23 cellular contexts compared by ENCODE assay signal in the genomic region with DNA sequence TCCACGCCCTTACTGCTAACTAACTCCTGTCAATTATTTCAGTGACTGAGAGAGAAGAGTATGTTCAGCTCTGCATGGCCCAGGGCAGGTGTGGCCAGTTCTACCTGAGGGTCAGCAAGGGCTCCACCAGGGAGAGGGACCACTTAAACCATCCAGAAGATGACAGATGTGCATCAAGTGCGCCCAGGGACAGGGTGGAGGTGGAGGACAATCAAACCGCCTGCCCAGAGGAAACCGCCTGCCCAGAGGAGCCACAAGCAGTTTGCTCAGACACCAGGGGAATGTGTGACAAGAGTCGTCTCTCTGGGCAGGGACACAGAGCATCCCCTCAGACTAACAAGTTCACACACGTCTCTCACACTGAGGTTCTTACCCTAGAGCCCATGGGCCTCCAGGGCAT. TPM values are rescaled to one million over a fixed set of nuclear protein-coding genes. Genes with fewer than 3 reads are reported as not detected.
"Had no signal": no experiment of that assay in that cellular context is flagged by ENCODE, and none has a peak within 500 bp of the region (broad histone marks: within the 10 kb centered on the region; RNA-seq: fewer than 3 reads in every experiment).

No MANE protein-coding gene starts in this region.

- DNase-seq: Kasumi-1; MV-4-11; NCI-H1048; NCI-H1105; NCI-H1417; NCI-H1436 treated with DMSO at 0.1 percent for 48 hours; NCI-H1694; NCI-H187 treated with DMSO at 0.1 percent for 48 hours; NCI-H2029 treated with DMSO at 0.1 percent for 48 hours; NCI-H2171 treated with DMSO at 0.1 percent for 48 hours; NCI-H2227 treated with DMSO at 0.1 percent for 48 hours; NCI-H524; NCI-H526 treated with DMSO at 0.1 percent for 48 hours; NCI-H748 treated with DMSO at 0.1 percent for 48 hours; NK-92 treated with Interleukin-12 subunit alpha and Interleukin-12 subunit beta, amount 100 ng/mL, for 24 hours; PC-3; SHP77 treated with DMSO at 0.1 percent for 48 hours; SJCRH30 had no signal

- H3K4me2 ChIP-seq: KMS-11 had no signal

- H3K4me1 ChIP-seq: SJCRH30 had no signal

- H3K4me3 Mint-ChIP-seq: IgD-negative memory B cell had no signal

- H3K4me3 ChIP-seq: K562, SJCRH30 had no signal

- H3K27me3 Mint-ChIP-seq: IgD-negative memory B cell had no signal

- H3K9me3 Mint-ChIP-seq: IgD-negative memory B cell had no signal

- ATAC-seq: K562, Panc1, PC-3 had no signal

- H3K36me3 ChIP-seq: SJCRH30 had no signal

- H3K9ac ChIP-seq: KMS-11 had no signal

- H3K9me3 ChIP-seq: SJCRH30 had no signal

RNA-seq across cellular contexts. Expression of a gene that starts 14.5 kb away (rescaled TPM):
- total RNA-seq: NCI-H460 had no signal
